Comparison of ENCODE assay signal across 21 cellular contexts in the genomic region with DNA sequence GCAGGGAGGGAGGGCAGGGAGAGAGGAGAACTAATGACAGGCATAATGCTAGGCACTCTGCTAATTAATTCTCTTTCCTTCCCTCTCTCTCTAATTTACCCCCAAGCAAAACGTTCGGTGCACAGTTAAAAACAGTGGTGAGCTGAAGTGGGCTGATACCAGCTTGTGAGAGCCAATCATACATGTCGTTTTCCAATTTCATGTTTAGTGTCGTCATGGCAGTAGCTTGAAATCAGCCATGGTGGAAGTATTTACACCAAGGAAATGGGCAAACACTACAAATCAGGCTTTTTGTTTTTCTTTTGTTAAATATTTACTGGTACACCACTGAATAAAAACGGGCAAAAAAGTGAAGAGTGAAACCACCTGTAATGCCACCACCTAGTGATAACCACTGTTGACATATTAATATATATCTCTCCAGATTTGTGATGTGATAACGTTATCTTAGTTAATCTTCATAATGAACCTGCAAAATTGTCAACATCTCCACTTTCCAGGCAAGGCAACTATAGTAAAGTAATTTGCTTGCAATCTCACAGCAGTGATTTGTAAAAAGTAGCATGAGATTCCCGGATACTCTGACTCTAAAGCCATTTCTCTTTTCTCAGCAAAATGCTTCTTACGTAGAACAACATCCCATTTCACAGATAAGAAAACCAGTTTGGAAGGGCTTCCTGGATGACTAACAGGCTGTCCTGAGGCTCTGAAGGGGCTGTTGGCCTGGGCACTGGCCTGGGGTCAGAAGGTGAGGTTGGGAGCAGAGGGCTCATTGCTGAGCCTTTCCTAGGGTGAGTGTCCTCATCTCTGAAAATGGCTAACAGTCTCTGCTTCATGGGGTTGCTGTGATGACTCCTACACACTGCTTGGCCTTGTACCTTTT.
DNase-seq lines count a peak whose midpoint lies in the region; ATAC-seq, FAIRE-seq and TF ChIP-seq lines count a peak whose summit lies in the region.
"Had no signal": no experiment of that assay in that cellular context is flagged by ENCODE, and none has a peak within 500 bp of the region (broad histone marks: within the 10 kb centered on the region; RNA-seq: fewer than 3 reads in every experiment).

No MANE protein-coding gene starts in this region.

- no peaks in the 10 kb centered on the region for H3K27me3 ChIP-seq in CD4-positive, CD25-positive, alpha-beta regulatory T cell (ENCODE audit: control insufficient read depth, insufficient read depth, low read length)
- H3K27me3 ChIP-seq in GM23338 (ENCODE audit: insufficient read depth) (no peaks in the 10 kb centered on the region), right atrium auricular region (no peaks in the 10 kb centered on the region)

- H3K4me3 Mint-ChIP-seq in CD4-positive, CD25-positive, alpha-beta regulatory T cell, result peak overlapping the region in 3 of 4 donors; percentile 33 to 66 (median 47)
- no peak overlapping the region for H3K4me3 Mint-ChIP-seq in GM23338
- no peak overlapping the region for H3K4me3 Mint-ChIP-seq in T-helper 17 cell
- H3K4me3 Mint-ChIP-seq in activated T-helper 2 cell treated with anti-CD3 and anti-CD28 coated beads, Interferon-gamma antibody, Interleukin-2, Interleukin-4, amounts not matched to agents 10 μg/mL and 5 μg/mL and 100 μg/mL, durations not matched to agents 14 hours and 24 hours and 36 hours (ENCODE audit: low read depth), result no peak overlapping the region

- peaks cover 12% of the 10 kb centered on the region for H3K36me3 ChIP-seq in CD4-positive, CD25-positive, alpha-beta regulatory T cell (ENCODE audit: control insufficient read depth, insufficient read depth, low read length)
- H3K36me3 ChIP-seq in GM23338 (ENCODE audit: insufficient read depth) (no peaks in the 10 kb centered on the region), right atrium auricular region (no peaks in the 10 kb centered on the region)

- no peaks in the 10 kb centered on the region; the same call in 1 of the 2 replicates for H3K79me2 ChIP-seq in GM23338 (replicated peaks; ENCODE audit: insufficient read depth)

- no peak overlapping the region for H2AFZ ChIP-seq in GM23338

- peak overlapping the region; percentile 77 for H3K27ac ChIP-seq in CD4-positive, CD25-positive, alpha-beta regulatory T cell (ENCODE audit: insufficient read depth, low read length, poor library complexity, severe bottlenecking)
- H3K27ac ChIP-seq in GM23338 (ENCODE audit: low read depth) (peak overlapping the region; percentile 63; the same call in 1 of the 2 replicates), right atrium auricular region (no peak overlapping the region)
- H3K27ac ChIP-seq: A549 had no signal

- no peaks in the 10 kb centered on the region for H3K9me3 ChIP-seq in CD4-positive, CD25-positive, alpha-beta regulatory T cell (ENCODE audit: control insufficient read depth in 2 of 2, low read length in 2 of 2)
- H3K9me3 ChIP-seq in T-helper 17 cell (ENCODE audit: control insufficient read depth, low read length, poor library complexity, severe bottlenecking) (no peaks in the 10 kb centered on the region), right atrium auricular region (no peaks in the 10 kb centered on the region)
- H3K9me3 ChIP-seq: A549 had no signal

- H3K36me3 Mint-ChIP-seq in CD4-positive, CD25-positive, alpha-beta regulatory T cell, result peaks cover 33% of the 10 kb centered on the region
- H3K36me3 Mint-ChIP-seq in GM23338 (ENCODE audit: low read depth), result peaks cover 26% of the 10 kb centered on the region
- peaks cover 3% of the 10 kb centered on the region for H3K36me3 Mint-ChIP-seq in T-helper 17 cell (ENCODE audit: low read depth)
- no peaks in the 10 kb centered on the region for H3K36me3 Mint-ChIP-seq in activated T-helper 2 cell treated with anti-CD3 and anti-CD28 coated beads, Interferon-gamma antibody, Interleukin-2, Interleukin-4, amounts not matched to agents 10 μg/mL and 5 μg/mL and 100 μg/mL, durations not matched to agents 14 hours and 24 hours and 36 hours (ENCODE audit: low read depth)

- 0 out of 2 replicates have a peak, but pooled peaks cover 3% of the 10 kb centered on the region for H3F3A ChIP-seq in GM23338 (replicated peaks; ENCODE audit: low read depth)

- DNase-seq in CD4-positive, CD25-positive, alpha-beta regulatory T cell, result peak in 1 of 3 donors; percentile 43
- DNase-seq in GM23338 (ENCODE audit: low spot score) (no peak), T-helper 17 cell (no peak), fibroblast of pulmonary artery (ENCODE audit: low read depth) (peak; percentile 22), right atrium auricular region (ENCODE audit: low spot score) (no peak), D721Med (ENCODE audit: insufficient read length, low spot score) (no peak)
- DNase-seq in activated T-helper 2 cell treated with anti-CD3 and anti-CD28 coated beads, Interferon-gamma antibody, Interleukin-2, Interleukin-4, amounts not matched to agents 10 μg/mL and 5 μg/mL and 100 μg/mL, durations not matched to agents 14 hours and 24 hours and 36 hours (ENCODE audit: low spot score), result no peak
- DNase-seq: GOT3, KG1, MV-4-11, NCI-H1417, NCI-H187, NCI-H2107, NCI-H226, NCI-H524, PC-3, RPMI8226 had no signal

- H3K9me2 ChIP-seq in GM23338 (ENCODE audit: insufficient read depth), result no peaks in the 10 kb centered on the region

- peaks cover 37% of the 10 kb centered on the region for H3K4me1 ChIP-seq in CD4-positive, CD25-positive, alpha-beta regulatory T cell (ENCODE audit: control insufficient read depth, insufficient read depth, low read length, poor library complexity, severe bottlenecking)
- H3K4me1 ChIP-seq in GM23338 (ENCODE audit: insufficient read depth) (peaks cover 44% of the 10 kb centered on the region), right atrium auricular region (peaks cover 0 to 18% of the 10 kb centered on the region in 2 donors)

- peaks cover 9% of the 10 kb centered on the region; the same call in 1 of the 2 replicates for H4K20me1 ChIP-seq in GM23338 (replicated peaks; ENCODE audit: insufficient read depth)

- no peak for FAIRE-seq in D721Med (lab: Jason Lieb, UNC)
- FAIRE-seq: A549, G401.6, HepG2 had no signal

- intact Hi-C loops in activated T-helper 2 cell treated with anti-CD3 and anti-CD28 coated beads, Interferon-gamma antibody, Interleukin-2, Interleukin-4, amounts not matched to agents 10 μg/mL and 5 μg/mL and 100 μg/mL, durations not matched to agents 14 hours and 24 hours and 36 hours (cut with micrococcal nuclease), result no loop called here

- ATAC-seq in CD4-positive, CD25-positive, alpha-beta regulatory T cell (ENCODE audit: low read depth in 2 of 2), result peak; percentile 22 to 60
- ATAC-seq in GM23338 (no peak), T-helper 17 cell (peak; percentile 23), HG02885 (IDR thresholded peaks at IDR 0.05; ENCODE audit: poor library complexity, unreplicated experiment) (no peak)
- ATAC-seq: A549, HepG2, PC-3 had no signal

- H3K4me2 ChIP-seq in GM23338, result no peak overlapping the region
- H3K4me2 ChIP-seq: A549 had no signal

- H3K27ac Mint-ChIP-seq in CD4-positive, CD25-positive, alpha-beta regulatory T cell, result peak overlapping the region; percentile 73 to 91 (median 90)
- H3K27ac Mint-ChIP-seq in GM23338 (no peak overlapping the region), T-helper 17 cell (peak overlapping the region; percentile 29)
- no peak overlapping the region for H3K27ac Mint-ChIP-seq in activated T-helper 2 cell treated with anti-CD3 and anti-CD28 coated beads, Interferon-gamma antibody, Interleukin-2, Interleukin-4, amounts not matched to agents 10 μg/mL and 5 μg/mL and 100 μg/mL, durations not matched to agents 14 hours and 24 hours and 36 hours

- peak overlapping the region; percentile 43 for H3K4me3 ChIP-seq in CD4-positive, CD25-positive, alpha-beta regulatory T cell (ENCODE audit: low read depth, low read length)
- no peak overlapping the region for H3K4me3 ChIP-seq in GM23338
- H3K4me3 ChIP-seq in fibroblast of pulmonary artery (replicated peaks; ENCODE audit: low read depth, low read length), result no peak overlapping the region
- no peak overlapping the region for H3K4me3 ChIP-seq in right atrium auricular region
- H3K4me3 ChIP-seq: A549 had no signal

- H3K27me3 Mint-ChIP-seq in CD4-positive, CD25-positive, alpha-beta regulatory T cell, result no peaks in the 10 kb centered on the region
- H3K27me3 Mint-ChIP-seq in GM23338 (ENCODE audit: insufficient read depth, low read depth, poor library complexity), result no peaks in the 10 kb centered on the region
- no peaks in the 10 kb centered on the region for H3K27me3 Mint-ChIP-seq in T-helper 17 cell
- no peaks in the 10 kb centered on the region for H3K27me3 Mint-ChIP-seq in activated T-helper 2 cell treated with anti-CD3 and anti-CD28 coated beads, Interferon-gamma antibody, Interleukin-2, Interleukin-4, amounts not matched to agents 10 μg/mL and 5 μg/mL and 100 μg/mL, durations not matched to agents 14 hours and 24 hours and 36 hours (ENCODE audit: low read depth)

- H3K4me1 Mint-ChIP-seq in CD4-positive, CD25-positive, alpha-beta regulatory T cell, result peaks cover 17 to 58% (median 38%) of the 10 kb centered on the region in 4 donors
- H3K4me1 Mint-ChIP-seq in GM23338 (peaks cover 55% of the 10 kb centered on the region), T-helper 17 cell (peaks cover 16% of the 10 kb centered on the region)
- H3K4me1 Mint-ChIP-seq in activated T-helper 2 cell treated with anti-CD3 and anti-CD28 coated beads, Interferon-gamma antibody, Interleukin-2, Interleukin-4, amounts not matched to agents 10 μg/mL and 5 μg/mL and 100 μg/mL, durations not matched to agents 14 hours and 24 hours and 36 hours (ENCODE audit: low read depth), result peaks cover 18% of the 10 kb centered on the region

- H3K9me3 Mint-ChIP-seq in CD4-positive, CD25-positive, alpha-beta regulatory T cell, result no peaks in the 10 kb centered on the region
- no peaks in the 10 kb centered on the region for H3K9me3 Mint-ChIP-seq in GM23338
- no peaks in the 10 kb centered on the region for H3K9me3 Mint-ChIP-seq in activated T-helper 2 cell treated with anti-CD3 and anti-CD28 coated beads, Interferon-gamma antibody, Interleukin-2, Interleukin-4, amounts not matched to agents 10 μg/mL and 5 μg/mL and 100 μg/mL, durations not matched to agents 14 hours and 24 hours and 36 hours

- TF ChIP-seq CTCF in GM23338 (conservative IDR thresholded peaks at IDR 0.05; ENCODE audit: low read depth in 2 of 2) (no peak), fibroblast of pulmonary artery (IDR thresholded peaks at IDR 0.05; ENCODE audit: low read length, missing control alignments) (no peak), right atrium auricular region (IDR thresholded peaks at IDR 0.05) (no peak), D721Med (IDR thresholded peaks at IDR 0.05; ENCODE audit: insufficient read depth, missing control alignments) (no peak)

TF ChIP-seq in GM23338, 12 proteins besides CTCF, POLR2A, EP300 and RAD21 (continues in another document):
- no peak for TF ChIP-seq EZH2 (IDR thresholded peaks at IDR 0.05; ENCODE audit: low read depth, unreplicated experiment)
- TF ChIP-seq NANOG (IDR thresholded peaks at IDR 0.05; ENCODE audit: borderline replicate concordance), result no peak
- no peak for TF ChIP-seq ZNF331 (CRISPR knock-in tag; IDR thresholded peaks at IDR 0.05; ENCODE audit: low read depth)
- TF ChIP-seq EZH2phosphoT487 (IDR thresholded peaks at IDR 0.05; ENCODE audit: unreplicated experiment), result no peak
- no peak for TF ChIP-seq STAT1 (IDR thresholded peaks at IDR 0.05; ENCODE audit: unreplicated experiment)
- TF ChIP-seq POLR2AphosphoS5 (IDR thresholded peaks at IDR 0.05; ENCODE audit: low read depth), result no peak

Comparison
In these comparisons a context has a peak if more than half of its experiments do, and no peak if none do; other contexts are left out.
1. ATAC-seq: peak in CD4-positive, CD25-positive, alpha-beta regulatory T cell (2 of 2) and T-helper 17 cell (single experiment); none in GM23338 (single experiment) and HG02885 (single experiment).
2. H3K27ac ChIP-seq: peak in CD4-positive, CD25-positive, alpha-beta regulatory T cell (single experiment) and GM23338 (single experiment); none in right atrium auricular region (0 of 2).
3. H3K27ac Mint-ChIP-seq: peak in CD4-positive, CD25-positive, alpha-beta regulatory T cell (3 of 3) and T-helper 17 cell (single experiment); none in GM23338 (single experiment) and activated T-helper 2 cell treated with anti-CD3 and anti-CD28 coated beads, Interferon-gamma antibody, Interleukin-2, Interleukin-4, amounts not matched to agents 10 μg/mL and 5 μg/mL and 100 μg/mL, durations not matched to agents 14 hours and 24 hours and 36 hours (single experiment).
4. H3K4me3 Mint-ChIP-seq: peak in CD4-positive, CD25-positive, alpha-beta regulatory T cell (3 of 4); none in GM23338 (single experiment), T-helper 17 cell (single experiment) and activated T-helper 2 cell treated with anti-CD3 and anti-CD28 coated beads, Interferon-gamma antibody, Interleukin-2, Interleukin-4, amounts not matched to agents 10 μg/mL and 5 μg/mL and 100 μg/mL, durations not matched to agents 14 hours and 24 hours and 36 hours (single experiment).